Comparison of ENCODE assay signal across 5 cellular contexts in the genomic region with DNA sequence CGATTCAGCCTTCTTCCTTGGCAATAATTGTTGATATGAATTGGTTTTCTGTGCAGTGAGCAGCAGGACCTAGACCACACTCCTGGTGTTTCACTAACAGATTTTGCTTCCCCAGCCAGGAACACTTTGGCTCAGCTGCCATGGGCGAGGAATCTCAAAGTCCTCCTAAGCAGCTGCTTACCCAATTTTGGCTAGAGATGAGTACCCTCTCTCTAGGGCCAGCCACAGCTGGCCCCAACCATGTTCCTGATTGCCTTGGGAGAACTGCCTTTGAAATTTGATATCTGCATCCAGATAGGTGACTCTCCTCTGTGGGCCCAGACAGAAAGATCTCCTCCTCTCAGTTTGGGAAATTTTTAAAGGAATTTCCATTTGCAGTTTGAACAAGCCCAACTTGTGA. TPM values are rescaled to one million over a fixed set of nuclear protein-coding genes. Genes with fewer than 3 reads are reported as not detected.
"Had no signal": no experiment of that assay in that cellular context is flagged by ENCODE, and none has a peak within 500 bp of the region (broad histone marks: within the 10 kb centered on the region; RNA-seq: fewer than 3 reads in every experiment).

No MANE protein-coding gene starts in this region.

RNA-seq across cellular contexts. Expression of a gene that starts 4.7 kb away (rescaled TPM):
- total RNA-seq: H1, H9, HT-29, IMR-90, K562 had no signal
- polyA plus RNA-seq: H1, IMR-90, K562 had no signal
